ENCODE assay signal across 8 cellular contexts in the genomic region with DNA sequence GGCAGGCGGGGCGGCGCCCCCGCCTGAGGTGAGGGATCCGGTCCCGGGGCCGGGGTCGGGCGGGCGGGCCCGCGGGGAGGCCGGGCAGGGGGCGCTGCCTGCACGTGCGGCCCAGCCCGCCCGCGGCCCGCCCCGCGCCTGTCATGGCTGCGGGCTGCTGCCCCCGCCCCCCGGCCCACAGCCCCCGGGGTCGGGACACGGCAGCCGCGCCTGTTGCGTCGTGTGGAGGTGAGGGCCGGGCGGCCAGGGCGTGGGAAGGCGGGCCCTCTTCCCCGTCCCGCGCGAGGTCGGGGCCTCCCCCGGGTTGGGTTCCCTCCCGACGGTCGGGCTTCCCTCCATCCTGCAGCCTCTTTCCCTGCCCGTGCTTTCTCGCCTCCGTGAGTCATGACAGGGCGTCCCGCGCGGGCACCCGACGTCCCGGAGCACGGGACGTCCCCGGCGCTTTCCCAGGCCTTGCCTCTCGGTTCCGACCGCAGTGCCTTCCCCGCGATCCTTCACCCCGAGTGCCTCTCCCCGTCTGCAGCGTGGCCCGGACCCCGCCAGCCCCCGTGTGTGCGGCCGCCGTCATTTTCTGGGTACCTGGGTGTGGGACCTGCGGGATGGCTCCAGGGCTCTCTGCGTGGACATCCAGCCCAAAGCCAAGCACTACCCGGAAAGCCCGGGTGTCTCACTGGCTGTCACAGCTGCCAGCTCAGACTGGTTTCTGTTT.
DNase-seq lines count a peak whose midpoint lies in the region; ATAC-seq and TF ChIP-seq lines count a peak whose summit lies in the region.

No MANE protein-coding gene starts in this region.

- H3K36me3 ChIP-seq in neutrophil (no peaks in the 10 kb centered on the region), subcutaneous abdominal adipose tissue (ENCODE audit: control insufficient read depth in 5 of 5, insufficient read depth in 5 of 5, low read length in 5 of 5) (no peaks in the 10 kb centered on the region)

- H3K9me3 ChIP-seq in neutrophil (no peaks in the 10 kb centered on the region), subcutaneous abdominal adipose tissue (ENCODE audit: control insufficient read depth in 5 of 5, low read length in 5 of 5) (no peaks in the 10 kb centered on the region)

- CTCF ChIA-PET in RWPE1 (lab: Yijun Ruan, JAX): no interaction called here

- H3K4me1 ChIP-seq in neutrophil (ENCODE audit: control insufficient read depth in 1 of 2, insufficient read depth in 1 of 2, low read depth in 1 of 2, low read length in 1 of 2) (peaks cover 10 to 16% of the 10 kb centered on the region in 2 experiments), subcutaneous abdominal adipose tissue (ENCODE audit: control insufficient read depth in 5 of 5, insufficient read depth in 5 of 5, low read length in 5 of 5) (peaks cover 2 to 29% (median 26%) of the 10 kb centered on the region in 5 donors)

- ATAC-seq in HG02588 (IDR thresholded peaks at IDR 0.05; ENCODE audit: unreplicated experiment): peak; percentile 20
- no peak for ATAC-seq in HG03025 (IDR thresholded peaks at IDR 0.05; ENCODE audit: low FRiP score, unreplicated experiment)

- H3K27me3 ChIP-seq in neutrophil (no peaks in the 10 kb centered on the region), subcutaneous abdominal adipose tissue (ENCODE audit: control insufficient read depth in 5 of 5, insufficient read depth in 4 of 5, low read length in 5 of 5) (no peaks in the 10 kb centered on the region)

- H3K27ac ChIP-seq in RWPE1 (peak overlapping the region; percentile 92), neutrophil (peak overlapping the region; percentile 98), subcutaneous abdominal adipose tissue (ENCODE audit: low read depth, low read length) (peak overlapping the region; percentile 92)

- POLR2A ChIA-PET in RWPE1 (lab: Yijun Ruan, JAX; ENCODE audit: low non-redundant PET): no interaction called here

- H3K9ac ChIP-seq in subcutaneous abdominal adipose tissue (ENCODE audit: low read length in 5 of 5): peak overlapping the region in 4 of 5 donors; percentile 68 to 86 (median 74)

- DNase-seq in GM03348 (ENCODE audit: low spot score) (peak; percentile 78), RWPE1 (ENCODE audit: low spot score) (peak; percentile 57), germinal center (ENCODE audit: low spot score) (peak; percentile 73)
- peak; percentile 66 for DNase-seq in activated naive CD4-positive, alpha-beta T cell treated with Interleukin-2 at 50 U/mL for 16 hours

- H3K4me3 ChIP-seq in neutrophil (ENCODE audit: low read depth in 1 of 2, low read length in 1 of 2): peak overlapping the region; percentile 66 to 90
- H3K4me3 ChIP-seq in subcutaneous abdominal adipose tissue (ENCODE audit: low read depth in 1 of 5, low read length in 5 of 5): peak overlapping the region; percentile 35 to 85 (median 71)

- no peak for TF ChIP-seq CTCF in RWPE1 (conservative IDR thresholded peaks at IDR 0.05; ENCODE audit: low read depth)
- no peak for TF ChIP-seq CTCF in neutrophil (IDR thresholded peaks at IDR 0.05)
